24 cellular contexts compared by ENCODE assay signal in genomic region chr3:141648055-141648910, GRCh38.
DNase-seq lines count a peak whose midpoint lies in the region; ATAC-seq, FAIRE-seq and TF ChIP-seq lines count a peak whose summit lies in the region.
"Had no signal": no experiment of that assay in that cellular context is flagged by ENCODE, and none has a peak within 500 bp of the region (broad histone marks: within the 10 kb centered on the region; RNA-seq: fewer than 3 reads in every experiment).

No MANE protein-coding gene starts in this region.

- DNase-seq in activated CD8-positive, alpha-beta memory T cell treated with anti-CD3 and anti-CD28 coated beads, Interleukin-2, amount 10 ng/mL, durations not matched to agents 7 days and 5 days: peak; percentile 22
- DNase-seq in activated CD8-positive, alpha-beta memory T cell treated with anti-CD3 and anti-CD28 coated beads for 24 hours: no peak
- DNase-seq in SK-N-DZ (ENCODE audit: low spot score): peak; percentile 82
- DNase-seq in small intestine: peak; percentile 39
- DNase-seq in NCI-H1694 (lab: John Stamatoyannopoulos, UW): no peak
- DNase-seq in COLO668 (lab: John Stamatoyannopoulos, UW; ENCODE audit: unreplicated experiment): no peak
- DNase-seq: CD8-positive, alpha-beta memory T cell; DMS79; H9; HFFc6; NCI-H1105 treated with DMSO at 0.1 percent for 48 hours; NCI-H187; NCI-H2107; NCI-H446 treated with DMSO at 0.1 percent for 48 hours; NCI-H82; OCI-M1 had no signal

- no peaks in the 10 kb centered on the region for H3K9me3 ChIP-seq in liver (ENCODE audit: control insufficient read depth in 4 of 4, low read length in 3 of 4)
- H3K9me3 ChIP-seq in small intestine (ENCODE audit: control insufficient read depth, low read depth): no peaks in the 10 kb centered on the region

- H3K27ac ChIP-seq in liver (ENCODE audit: low read depth in 1 of 2, low read length in 2 of 2) (no peak overlapping the region), small intestine (ENCODE audit: low read depth in 1 of 2, low read length in 1 of 2) (no peak overlapping the region)
- H3K27ac ChIP-seq: C4-2B, KMS-11 had no signal

- H3K27me3 ChIP-seq in liver (ENCODE audit: control insufficient read depth in 4 of 4, insufficient read depth in 4 of 4, low read length in 3 of 4) (no peaks in the 10 kb centered on the region), small intestine (ENCODE audit: control insufficient read depth in 2 of 2, insufficient read depth in 2 of 2, low read length in 2 of 2) (no peaks in the 10 kb centered on the region)

- no peak for TF ChIP-seq CTCF in liver (IDR thresholded peaks at IDR 0.05; ENCODE audit: low read depth, low read length, missing input control)

- H3K27me3 Mint-ChIP-seq in activated CD8-positive, alpha-beta memory T cell treated with anti-CD3 and anti-CD28 coated beads, Interleukin-2, amount 10 ng/mL, durations not matched to agents 7 days and 5 days: peaks cover 4% of the 10 kb centered on the region
- H3K27me3 Mint-ChIP-seq: CD8-positive, alpha-beta memory T cell had no signal

- TF ChIP-seq RAD21 in liver (IDR thresholded peaks at IDR 0.05): no peak

- H3K9me3 Mint-ChIP-seq in activated CD8-positive, alpha-beta memory T cell treated with anti-CD3 and anti-CD28 coated beads, Interleukin-2, amount 10 ng/mL, durations not matched to agents 7 days and 5 days (ENCODE audit: low read depth): no peaks in the 10 kb centered on the region
- H3K9me3 Mint-ChIP-seq: CD8-positive, alpha-beta memory T cell; H9; HFFc6 had no signal

- no peak overlapping the region for H3K9ac ChIP-seq in liver (ENCODE audit: low read depth in 1 of 2, low read length in 2 of 2)
- H3K9ac ChIP-seq: KMS-11 had no signal

- no peak overlapping the region for H3K4me3 Mint-ChIP-seq in activated CD8-positive, alpha-beta memory T cell treated with anti-CD3 and anti-CD28 coated beads, Interleukin-2, amount 10 ng/mL, durations not matched to agents 7 days and 5 days
- H3K4me3 Mint-ChIP-seq: CD8-positive, alpha-beta memory T cell; H9; HFFc6 had no signal

- H3K27ac Mint-ChIP-seq in activated CD8-positive, alpha-beta memory T cell treated with anti-CD3 and anti-CD28 coated beads, Interleukin-2, amount 10 ng/mL, durations not matched to agents 7 days and 5 days: no peak overlapping the region
- H3K27ac Mint-ChIP-seq: H9, HFFc6 had no signal

- H3K4me1 Mint-ChIP-seq in activated CD8-positive, alpha-beta memory T cell treated with anti-CD3 and anti-CD28 coated beads, Interleukin-2, amount 10 ng/mL, durations not matched to agents 7 days and 5 days: peaks cover 4% of the 10 kb centered on the region

- FAIRE-seq in small intestine (lab: Jason Lieb, UNC): no peak
- FAIRE-seq: A204.1, D721Med, RCC 7860 had no signal

- WGBS in liver: 49% methylated on average over 9 of the region's 9 CpGs
- WGBS in small intestine, 3 donors: 56 to 75% (median 61%) methylated on average over 9 of the region's 9 CpGs

- CTCF ChIA-PET in activated CD8-positive, alpha-beta memory T cell treated with anti-CD3 and anti-CD28 coated beads, Interleukin-2, amount 10 ng/mL, durations not matched to agents 7 days and 5 days (lab: Charles Lee): interaction anchor here (0.7 to 2.3 kb wide), 2 partner anchors 22 to 188 kb away, joined by 3 to 7 read pairs; no protein-coding TSS in a partner anchor

- H3K4me1 ChIP-seq in liver (ENCODE audit: control insufficient read depth in 4 of 4, insufficient read depth in 4 of 4, low read length in 3 of 4) (peaks cover 0 to 3% (median 0%) of the 10 kb centered on the region in 4 donors), small intestine (ENCODE audit: control insufficient read depth in 2 of 2, insufficient read depth in 1 of 2, low read depth in 1 of 2, low read length in 1 of 2) (no peaks in the 10 kb centered on the region)

- no peak overlapping the region for H3K4me3 ChIP-seq in liver (ENCODE audit: low read depth in 1 of 3, low read length in 3 of 3)
- H3K4me3 ChIP-seq in small intestine (ENCODE audit: low read depth in 1 of 2, low read length in 2 of 2): no peak overlapping the region

- H3K36me3 ChIP-seq in liver (ENCODE audit: control insufficient read depth in 4 of 4, insufficient read depth in 3 of 4, low read depth in 1 of 4, low read length in 3 of 4): no peaks in the 10 kb centered on the region
- no peaks in the 10 kb centered on the region for H3K36me3 ChIP-seq in small intestine (ENCODE audit: control insufficient read depth in 2 of 2, insufficient read depth in 2 of 2, low read length in 2 of 2)

- ATAC-seq in activated CD8-positive, alpha-beta memory T cell treated with anti-CD3 and anti-CD28 coated beads, Interleukin-2, amount 10 ng/mL, durations not matched to agents 7 days and 5 days: no peak
- ATAC-seq in HG02763 (IDR thresholded peaks at IDR 0.05; ENCODE audit: unreplicated experiment): no peak
- ATAC-seq: Right ventricle myocardium inferior had no signal

- H3K36me3 Mint-ChIP-seq in activated CD8-positive, alpha-beta memory T cell treated with anti-CD3 and anti-CD28 coated beads, Interleukin-2, amount 10 ng/mL, durations not matched to agents 7 days and 5 days: no peaks in the 10 kb centered on the region
- H3K36me3 Mint-ChIP-seq: CD8-positive, alpha-beta memory T cell had no signal

TF ChIP-seq in liver, 16 proteins besides CTCF, POLR2A, EP300 and RAD21:
- TF ChIP-seq TAF1 (conservative IDR thresholded peaks at IDR 0.05) (no peak), ZBTB33 (IDR thresholded peaks at IDR 0.05) (no peak), FOXA1 (IDR thresholded peaks at IDR 0.05) (no peak), HNF4A (conservative IDR thresholded peaks at IDR 0.05) (peak; percentile 72 to 81), FOXA2 (IDR thresholded peaks at IDR 0.05) (peak; percentile 29), SP1 (IDR thresholded peaks at IDR 0.05) (peak; percentile 57), JUND (IDR thresholded peaks at IDR 0.05) (no peak), EGR1 (IDR thresholded peaks at IDR 0.05; ENCODE audit: low read depth in 2 of 2) (no peak), ATF3 (IDR thresholded peaks at IDR 0.05) (no peak), HNF4G (IDR thresholded peaks at IDR 0.05) (no peak), YY1 (IDR thresholded peaks at IDR 0.05) (no peak), REST (IDR thresholded peaks at IDR 0.05) (no peak), NR2F2 (IDR thresholded peaks at IDR 0.05) (peak; percentile 43), RXRA (IDR thresholded peaks at IDR 0.05) (peak in 1 of 2 donors; percentile 32)
TF ChIP-seq in liver: peak in this region for 5.

Comparison
In these comparisons a context has a peak if more than half of its experiments do, and no peak if none do; other contexts are left out.
1. DNase-seq: peak in activated CD8-positive, alpha-beta memory T cell treated with anti-CD3 and anti-CD28 coated beads, Interleukin-2, amount 10 ng/mL, durations not matched to agents 7 days and 5 days (single experiment), SK-N-DZ (single experiment) and small intestine (single experiment); none in activated CD8-positive, alpha-beta memory T cell treated with anti-CD3 and anti-CD28 coated beads for 24 hours (single experiment), NCI-H1694 (single experiment) and COLO668 (single experiment).